10 cellular contexts compared by ENCODE assay signal in the genomic region with DNA sequence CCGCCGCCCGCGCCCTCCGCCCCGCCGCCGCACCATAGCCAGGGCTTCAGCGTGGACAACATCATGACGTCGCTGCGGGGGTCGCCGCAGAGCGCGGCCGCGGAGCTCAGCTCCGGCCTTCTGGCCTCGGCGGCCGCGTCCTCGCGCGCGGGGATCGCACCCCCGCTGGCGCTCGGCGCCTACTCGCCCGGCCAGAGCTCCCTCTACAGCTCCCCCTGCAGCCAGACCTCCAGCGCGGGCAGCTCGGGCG. TPM values are rescaled to one million over a fixed set of nuclear protein-coding genes. Genes with fewer than 3 reads are reported as not detected.
A peak's percentile ranks its signal among the peaks of the same experiment; 100 is the strongest.
DNase-seq lines count a peak whose midpoint lies in the region; ATAC-seq and TF ChIP-seq lines count a peak whose summit lies in the region.
"Had no signal": no experiment of that assay in that cellular context is flagged by ENCODE, and none has a peak within 500 bp of the region (broad histone marks: within the 10 kb centered on the region; RNA-seq: fewer than 3 reads in every experiment).

No MANE protein-coding gene starts in this region.

- WGBS in gastroesophageal sphincter (ENCODE audit: low coverage in 1 of 2), 2 donors = no CpG with 5 or more reads among the region's 38 CpGs
- 4% methylated on average over 38 of the region's 38 CpGs for WGBS in thymus

- DNase-seq in NCI-H82 (lab: John Stamatoyannopoulos, UW) (peak; percentile 61), NCI-H82 treated with DMSO at 0.1 percent for 48 hours (lab: John Stamatoyannopoulos, UW; ENCODE audit: unreplicated experiment) (no peak), RWPE2 (ENCODE audit: low spot score) (no peak), islet precursor cell (no peak)
- DNase-seq: amniotic stem cell, DMS79 treated with DMSO at 0.1 percent for 48 hours had no signal

- TF ChIP-seq POLR2A in gastroesophageal sphincter (IDR thresholded peaks at IDR 0.05) = no peak

- H3K27me3 ChIP-seq in RWPE2 (ENCODE audit: insufficient read depth, poor library complexity, severe bottlenecking) = no peaks in the 10 kb centered on the region
- peaks cover 86% of the 10 kb centered on the region for H3K27me3 ChIP-seq in gastroesophageal sphincter
- peaks cover 89% of the 10 kb centered on the region for H3K27me3 ChIP-seq in thymus (ENCODE audit: control insufficient read depth, insufficient read depth)

- TF ChIP-seq CTCF in RWPE2 (IDR thresholded peaks at IDR 0.05; ENCODE audit: poor library complexity, severe bottlenecking) (peak; percentile 79), gastroesophageal sphincter (IDR thresholded peaks at IDR 0.05) (peak in 3 of 4 experiments; percentile 5 to 21 (median 16))

- no peak; the same call in 2 of the 3 replicates for ATAC-seq in RWPE2 (ENCODE audit: low read depth)
- no peak for ATAC-seq in gastroesophageal sphincter
- no peak for ATAC-seq in HG03135 (IDR thresholded peaks at IDR 0.05; ENCODE audit: unreplicated experiment)
- no peak for ATAC-seq in HG02759 (IDR thresholded peaks at IDR 0.05; ENCODE audit: unreplicated experiment)

- H3K4me1 ChIP-seq in RWPE2 (ENCODE audit: insufficient read depth, poor library complexity, severe bottlenecking) (peaks cover 8% of the 10 kb centered on the region), gastroesophageal sphincter (peaks cover 0 to 76% (median 7%) of the 10 kb centered on the region in 3 donors), thymus (ENCODE audit: control insufficient read depth, insufficient read depth, low read length) (peaks cover 15% of the 10 kb centered on the region)

- no peak for TF ChIP-seq EP300 in gastroesophageal sphincter (IDR thresholded peaks at IDR 0.05)

- H3K36me3 ChIP-seq in RWPE2 (ENCODE audit: low read depth) (no peaks in the 10 kb centered on the region), gastroesophageal sphincter (no peaks in the 10 kb centered on the region), thymus (ENCODE audit: control insufficient read depth, insufficient read depth) (no peaks in the 10 kb centered on the region)

- H3K27ac ChIP-seq in RWPE2 (ENCODE audit: poor library complexity, severe bottlenecking) (peak overlapping the region; percentile 86), gastroesophageal sphincter (peak overlapping the region in 3 of 4 donors; percentile 92 to 99 (median 96)), thymus (ENCODE audit: low read depth) (peak overlapping the region; percentile 42)

- H3K9me3 ChIP-seq in RWPE2 (ENCODE audit: severe bottlenecking) (no peaks in the 10 kb centered on the region), gastroesophageal sphincter (no peaks in the 10 kb centered on the region), thymus (ENCODE audit: control insufficient read depth) (no peaks in the 10 kb centered on the region)

- H3K4me3 ChIP-seq in RWPE2 (ENCODE audit: severe bottlenecking) = peak overlapping the region; percentile 88
- H3K4me3 ChIP-seq in gastroesophageal sphincter = peak overlapping the region; percentile 63 to 71
- H3K4me3 ChIP-seq in thymus (ENCODE audit: low read length) = peak overlapping the region; percentile 69

RNA-seq across cellular contexts. Expression of a gene that starts 1.5 kb away (rescaled TPM):
- 10 to 100 TPM in 2 of 4 donors, 1 to 10 TPM in 2; 3.1 to 16.9 (median 7.2) TPM for total RNA-seq in gastroesophageal sphincter
- polyA plus RNA-seq in thymus = 17.3 TPM

Comparison
In these comparisons a context has a peak if more than half of its experiments do, and no peak if none do; other contexts are left out.
1. H3K27ac ChIP-seq: peak in every context shown above with its lines; median percentile 96 in gastroesophageal sphincter; 86 in RWPE2; 42 in thymus.